30 cellular contexts compared by ENCODE assay signal in the genomic region with DNA sequence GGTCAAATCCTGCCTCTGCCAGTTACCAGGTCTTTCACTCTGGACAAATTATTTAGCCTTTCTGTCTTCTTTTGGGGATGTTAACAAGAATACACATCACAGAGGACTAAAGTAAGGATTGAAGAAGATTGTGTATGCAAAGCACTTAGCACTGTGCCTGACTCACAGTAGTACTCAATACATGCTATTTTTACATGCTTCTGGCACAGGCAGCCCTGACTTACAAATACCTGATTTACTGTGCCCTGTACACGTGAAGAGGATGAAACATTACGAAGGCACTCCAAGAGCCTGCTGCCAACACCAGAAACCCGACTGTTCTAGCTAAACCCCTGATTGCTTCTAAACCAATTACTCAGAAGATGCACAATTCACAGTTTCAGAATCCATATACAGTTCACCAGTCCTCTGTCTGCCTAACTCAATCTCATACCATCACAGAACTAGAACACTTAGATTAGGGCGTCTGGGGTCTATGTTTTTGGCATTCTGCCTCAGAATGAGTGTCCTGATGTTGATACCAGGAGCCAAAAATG.
DNase-seq lines count a peak whose midpoint lies in the region; ATAC-seq and TF ChIP-seq lines count a peak whose summit lies in the region.
"Had no signal": no experiment of that assay in that cellular context is flagged by ENCODE, and none has a peak within 500 bp of the region (broad histone marks: within the 10 kb centered on the region; RNA-seq: fewer than 3 reads in every experiment).

No MANE protein-coding gene starts in this region.

- no peaks in the 10 kb centered on the region for H3K23me2 ChIP-seq in H9 (ENCODE audit: insufficient read length, low read depth, low read length, poor library complexity, severe bottlenecking)

- no peak overlapping the region for H3K27ac Mint-ChIP-seq in activated CD4-positive, alpha-beta memory T cell treated with anti-CD3 and anti-CD28 coated beads for 36 hours
- H3K27ac Mint-ChIP-seq in H9 = no peak overlapping the region
- H3K27ac Mint-ChIP-seq: activated CD4-positive, alpha-beta T cell treated with anti-CD3 and anti-CD28 coated beads for 36 hours; activated naive CD4-positive, alpha-beta T cell treated with anti-CD3 and anti-CD28 coated beads, Interleukin-2, amount 50 U/mL, for 72 hours; CD14-positive monocyte had no signal

- no peak overlapping the region for H3K14ac ChIP-seq in H9 (ENCODE audit: insufficient read depth, low read length)

- no peak overlapping the region for H2BK120ac ChIP-seq in H9 (ENCODE audit: low read depth, low read length, poor library complexity, severe bottlenecking)

- no peak overlapping the region for H2AFZ ChIP-seq in H9 (ENCODE audit: low read length)
- H2AFZ ChIP-seq: hepatocyte had no signal

- no peak overlapping the region for H2BK5ac ChIP-seq in H9 (ENCODE audit: insufficient read length, low read length)

- H3K4me3 Mint-ChIP-seq in activated CD4-positive, alpha-beta memory T cell treated with anti-CD3 and anti-CD28 coated beads for 36 hours = no peak overlapping the region
- no peak overlapping the region for H3K4me3 Mint-ChIP-seq in H9
- H3K4me3 Mint-ChIP-seq: activated CD4-positive, alpha-beta T cell treated with anti-CD3 and anti-CD28 coated beads for 36 hours; CD14-positive monocyte had no signal

- H3K36me3 ChIP-seq in psoas muscle (ENCODE audit: insufficient read depth in 1 of 2, low read depth in 1 of 2) = no peaks in the 10 kb centered on the region
- H3K36me3 ChIP-seq: esophagus squamous epithelium, sigmoid colon, SJSA1 had no signal

- H3K27ac ChIP-seq in foreskin keratinocyte (no peak overlapping the region), psoas muscle (no peak overlapping the region), H9 (ENCODE audit: insufficient read length, low read depth, low read length) (no peak overlapping the region)
- H3K27ac ChIP-seq: 22Rv1, esophagus squamous epithelium, hepatocyte, sigmoid colon, SJSA1 had no signal

- H3K18ac ChIP-seq in H9 (ENCODE audit: insufficient read length, low read depth, low read length) = no peak overlapping the region

- no peak overlapping the region for H3T11ph ChIP-seq in H9 (ENCODE audit: low read length)

- no peaks in the 10 kb centered on the region for H3K27me3 ChIP-seq in foreskin keratinocyte
- H3K27me3 ChIP-seq in psoas muscle (ENCODE audit: insufficient read depth in 3 of 3, low read length in 2 of 3) = peaks cover 0 to 2% (median 0%) of the 10 kb centered on the region in 3 donors
- no peaks in the 10 kb centered on the region for H3K27me3 ChIP-seq in H9 (ENCODE audit: insufficient read depth, low read length)
- H3K27me3 ChIP-seq: esophagus squamous epithelium, hepatocyte, sigmoid colon, SJSA1 had no signal

- POLR2A ChIA-PET in activated CD4-positive, alpha-beta memory T cell treated with anti-CD3 and anti-CD28 coated beads for 36 hours (lab: Charles Lee) = no interaction called here

- no peak overlapping the region for H3K23ac ChIP-seq in H9 (ENCODE audit: insufficient read length, low read depth, low read length)

- DNase-seq in DMS53 (lab: John Stamatoyannopoulos, UW) (peak; percentile 39), DMS53 treated with DMSO at 0.1 percent for 48 hours (lab: John Stamatoyannopoulos, UW; ENCODE audit: unreplicated experiment) (no peak), NCI-H446 treated with DMSO at 0.1 percent for 48 hours (lab: John Stamatoyannopoulos, UW) (peak; percentile 55), foreskin keratinocyte (peak; percentile 21 to 61), psoas muscle (no peak), H9 (no peak)
- no peak for DNase-seq in activated CD4-positive, CD25-positive, alpha-beta regulatory T cell (lab: John Stamatoyannopoulos, UW)
- no peak for DNase-seq in activated CD4-positive, alpha-beta memory T cell treated with anti-CD3 and anti-CD28 coated beads for 36 hours
- DNase-seq: activated CD4-positive, alpha-beta T cell treated with anti-CD3 and anti-CD28 coated beads for 36 hours; activated effector memory CD4-positive, alpha-beta T cell treated with Interleukin-2 at 50 U/mL for 16 hours; activated T-cell treated with anti-CD3 and anti-CD28 coated beads for 4 hours; anterior cingulate cortex; Caco-2; dermis blood vessel endothelial cell; DND-41; esophagus squamous epithelium; GF-D8; left colon; MV-4-11; NCI-H146; NCI-H226; sigmoid colon; stimulated activated CD4-positive, alpha-beta T cell treated with anti-CD3 and anti-CD28 coated beads, Interleukin-4, amount 100 ng/mL, for 1 hour; T-helper 9 cell; trophoblast cell had no signal

- H3K4me2 ChIP-seq in H9 (ENCODE audit: insufficient read depth, insufficient read length, low read length) = no peak overlapping the region
- H3K4me2 ChIP-seq: hepatocyte had no signal

- no peak overlapping the region for H3K56ac ChIP-seq in H9 (ENCODE audit: insufficient read length, low read depth, low read length)

- no peaks in the 10 kb centered on the region for H3K4me1 ChIP-seq in foreskin keratinocyte
- H3K4me1 ChIP-seq in psoas muscle = no peaks in the 10 kb centered on the region
- H3K4me1 ChIP-seq in H9 (ENCODE audit: insufficient read depth, low read length) = no peaks in the 10 kb centered on the region; the same call in 1 of the 2 replicates
- H3K4me1 ChIP-seq: Caco-2, esophagus squamous epithelium, SJSA1 had no signal

- H2BK15ac ChIP-seq in H9 (ENCODE audit: low read depth, low read length) = no peak overlapping the region

- no peak overlapping the region for H3K4me3 ChIP-seq in psoas muscle
- H3K4me3 ChIP-seq: esophagus squamous epithelium, hepatocyte, sigmoid colon, SJSA1 had no signal

- intact Hi-C loops in psoas muscle (cut with DNase I) = no loop called here
- intact Hi-C loops in activated CD4-positive, alpha-beta memory T cell treated with anti-CD3 and anti-CD28 coated beads for 36 hours (cut with micrococcal nuclease) = no loop called here

- no peak overlapping the region for H2BK20ac ChIP-seq in H9 (ENCODE audit: low read depth, low read length, poor library complexity, severe bottlenecking)

- no peak overlapping the region for H4K91ac ChIP-seq in H9 (ENCODE audit: insufficient read length, low read depth, low read length)

- no peak overlapping the region for H4K5ac ChIP-seq in H9 (ENCODE audit: insufficient read length, low read depth, low read length)

- ATAC-seq in foreskin keratinocyte (peak; percentile 91), psoas muscle (peak in 3 of 4 donors; percentile 23 to 70 (median 49))
- ATAC-seq: activated CD4-positive, alpha-beta T cell treated with anti-CD3 and anti-CD28 coated beads for 36 hours; activated naive CD4-positive, alpha-beta T cell treated with anti-CD3 and anti-CD28 coated beads, Interleukin-2, amount 50 U/mL, for 72 hours; left colon had no signal

- CTCF ChIA-PET in activated CD4-positive, alpha-beta memory T cell treated with anti-CD3 and anti-CD28 coated beads for 36 hours (lab: Charles Lee) = no interaction called here

- H3K36me3 Mint-ChIP-seq in activated CD4-positive, alpha-beta memory T cell treated with anti-CD3 and anti-CD28 coated beads for 36 hours = no peaks in the 10 kb centered on the region
- H3K36me3 Mint-ChIP-seq in H9 (ENCODE audit: insufficient read depth in 1 of 3, low read depth in 3 of 3) = no peaks in the 10 kb centered on the region
- H3K36me3 Mint-ChIP-seq: activated naive CD4-positive, alpha-beta T cell treated with anti-CD3 and anti-CD28 coated beads, Interleukin-2, amount 50 U/mL, for 72 hours; CD14-positive monocyte had no signal

- H2AK5ac ChIP-seq in H9 (ENCODE audit: insufficient read length, low read length) = no peak overlapping the region

- no peak overlapping the region for H3K4ac ChIP-seq in H9 (ENCODE audit: low read depth, low read length)

- H3K9ac ChIP-seq in H9 (ENCODE audit: extremely low read depth, insufficient read length, low read length) = no peak overlapping the region

- no peaks in the 10 kb centered on the region for H3K9me3 ChIP-seq in psoas muscle
- no peaks in the 10 kb centered on the region for H3K9me3 ChIP-seq in H9 (ENCODE audit: control insufficient read depth, low read depth, low read length)
- H3K9me3 ChIP-seq: Caco-2, esophagus squamous epithelium, sigmoid colon, SJSA1 had no signal

- no peaks in the 10 kb centered on the region for H3K4me1 Mint-ChIP-seq in activated CD4-positive, alpha-beta memory T cell treated with anti-CD3 and anti-CD28 coated beads for 36 hours (ENCODE audit: low read depth)
- peaks cover 23 to 25% of the 10 kb centered on the region in 2 experiments for H3K4me1 Mint-ChIP-seq in H9

- no peak overlapping the region for H2BK12ac ChIP-seq in H9 (ENCODE audit: insufficient read length, low read depth, low read length)

- no peaks in the 10 kb centered on the region for H3K79me2 ChIP-seq in H9 (ENCODE audit: insufficient read depth, low read length)
- H3K79me2 ChIP-seq: hepatocyte had no signal

- TF ChIP-seq CTCF in foreskin keratinocyte (conservative IDR thresholded peaks at IDR 0.05) (no peak), psoas muscle (IDR thresholded peaks at IDR 0.05) (no peak), H9 (conservative IDR thresholded peaks at IDR 0.05) (no peak)

- H4K8ac ChIP-seq in H9 (replicated peaks; ENCODE audit: insufficient read length, low read depth, low read length) = no peak overlapping the region

- no peaks in the 10 kb centered on the region for H4K20me1 ChIP-seq in H9 (ENCODE audit: control insufficient read depth, insufficient read depth, insufficient read length)

- H3K79me1 ChIP-seq in H9 (ENCODE audit: insufficient read depth, low read depth, low read length, poor library complexity, severe bottlenecking) = no peaks in the 10 kb centered on the region

- H3K9me3 Mint-ChIP-seq in activated CD4-positive, alpha-beta memory T cell treated with anti-CD3 and anti-CD28 coated beads for 36 hours = peaks cover 2% of the 10 kb centered on the region
- no peaks in the 10 kb centered on the region for H3K9me3 Mint-ChIP-seq in H9

- H3K27me3 Mint-ChIP-seq in activated CD4-positive, alpha-beta memory T cell treated with anti-CD3 and anti-CD28 coated beads for 36 hours = no peaks in the 10 kb centered on the region
- no peaks in the 10 kb centered on the region for H3K27me3 Mint-ChIP-seq in H9 (ENCODE audit: low read depth)
- H3K27me3 Mint-ChIP-seq: activated CD4-positive, alpha-beta T cell treated with anti-CD3 and anti-CD28 coated beads for 36 hours had no signal

- 23 to 44% (median 29%) methylated on average over 4 of the region's 4 CpGs for WGBS in psoas muscle, 3 donors
- WGBS in H9 (ENCODE audit: extremely low coverage, insufficient read length, low lambda C conversion rate) = no CpG with 5 or more reads among the region's 4 CpGs

Comparison
In these comparisons a context has a peak if more than half of its experiments do, and no peak if none do; other contexts are left out.
1. DNase-seq: peak in DMS53 (single experiment), NCI-H446 treated with DMSO at 0.1 percent for 48 hours (single experiment) and foreskin keratinocyte (2 of 2); none in DMS53 treated with DMSO at 0.1 percent for 48 hours (single experiment), psoas muscle (0 of 2), activated CD4-positive, CD25-positive, alpha-beta regulatory T cell (0 of 4), activated CD4-positive, alpha-beta memory T cell treated with anti-CD3 and anti-CD28 coated beads for 36 hours (single experiment) and H9 (single experiment).